29 cellular contexts compared by ENCODE assay signal in the genomic region with DNA sequence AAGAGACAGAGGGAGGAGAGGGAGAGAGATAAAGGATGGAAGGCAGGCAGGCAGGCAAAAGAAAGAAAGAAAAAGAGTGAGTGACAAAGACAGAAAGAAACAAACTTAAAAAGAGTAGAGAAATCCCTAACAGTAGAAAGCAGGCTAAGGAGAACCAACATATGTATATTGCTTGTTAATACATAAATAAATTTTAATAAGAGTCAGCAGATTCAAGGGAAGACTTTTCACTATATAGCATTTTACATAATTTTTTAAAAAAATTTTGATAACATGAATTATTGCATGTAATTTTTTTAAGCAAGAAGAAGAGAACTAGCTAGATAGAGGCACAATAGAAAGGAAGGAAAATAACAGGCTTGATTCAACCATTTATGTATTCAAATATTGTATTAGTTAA.
A peak's percentile ranks its signal among the peaks of the same experiment; 100 is the strongest.
DNase-seq lines count a peak whose midpoint lies in the region; ATAC-seq, FAIRE-seq and TF ChIP-seq lines count a peak whose summit lies in the region.
"Had no signal": no experiment of that assay in that cellular context is flagged by ENCODE, and none has a peak within 500 bp of the region (broad histone marks: within the 10 kb centered on the region; RNA-seq: fewer than 3 reads in every experiment).

No MANE protein-coding gene starts in this region.

- intact Hi-C loops in K562 (cut with micrococcal nuclease) (no loop called here), PC-9 (cut with micrococcal nuclease; ENCODE audit: unreplicated experiment) (no loop called here), head of caudate nucleus (cut with DNase I) (no loop called here), sigmoid colon (cut with DNase I) (no loop called here)

- no peaks in the 10 kb centered on the region for H3K79me2 ChIP-seq in GM23338 (replicated peaks; ENCODE audit: insufficient read depth)
- no peaks in the 10 kb centered on the region for H3K79me2 ChIP-seq in K562 (ENCODE audit: control insufficient read depth, insufficient read depth, low read length)
- H3K79me2 ChIP-seq in PC-9 (ENCODE audit: low read depth): no peaks in the 10 kb centered on the region

- H3K27ac ChIP-seq in GM23338 (ENCODE audit: low read depth) (no peak overlapping the region), HEK293 (ENCODE audit: extremely low read depth, low read depth, low read length) (no peak overlapping the region), K562 (ENCODE audit: extremely low read depth, low read depth, low read length) (no peak overlapping the region), PC-9 (no peak overlapping the region), sigmoid colon (no peak overlapping the region)
- H3K27ac ChIP-seq: BLaER1 had no signal

- in situ Hi-C loops in K562 (cut with MboI): no loop called here

- no peak for TF ChIP-seq RAD21 in K562 (CRISPR knock-in tag; conservative IDR thresholded peaks at IDR 0.05 in 1 of 2, IDR thresholded peaks at IDR 0.05 in 1 of 2)

- H3K9ac ChIP-seq in K562 (ENCODE audit: insufficient read depth in 1 of 2, low read depth in 2 of 2, low read length in 2 of 2): no peak overlapping the region
- H3K9ac ChIP-seq: BLaER1 had no signal

- H2AFZ ChIP-seq in GM23338 (no peak overlapping the region), K562 (ENCODE audit: low read depth, low read length) (no peak overlapping the region), PC-9 (no peak overlapping the region)

- peaks cover 6% of the 10 kb centered on the region for H3K27me3 Mint-ChIP-seq in activated naive CD8-positive, alpha-beta T cell treated with anti-CD3 and anti-CD28 coated beads, Interleukin-2, amount 10 ng/mL, durations not matched to agents 7 days and 5 days
- H3K27me3 Mint-ChIP-seq in activated naive CD8-positive, alpha-beta T cell treated with anti-CD3 and anti-CD28 coated beads for 36 hours: peaks cover 3% of the 10 kb centered on the region
- peaks cover 2% of the 10 kb centered on the region for H3K27me3 Mint-ChIP-seq in GM23338 (ENCODE audit: insufficient read depth, low read depth, poor library complexity)
- H3K27me3 Mint-ChIP-seq: CD4-positive, alpha-beta memory T cell; CD4-positive, CD25-positive, alpha-beta regulatory T cell; CD8-positive, alpha-beta memory T cell had no signal

- H3K36me3 Mint-ChIP-seq in activated naive CD8-positive, alpha-beta T cell treated with anti-CD3 and anti-CD28 coated beads, Interleukin-2, amount 10 ng/mL, durations not matched to agents 7 days and 5 days: no peaks in the 10 kb centered on the region
- H3K36me3 Mint-ChIP-seq in activated naive CD8-positive, alpha-beta T cell treated with anti-CD3 and anti-CD28 coated beads for 36 hours: no peaks in the 10 kb centered on the region
- no peaks in the 10 kb centered on the region for H3K36me3 Mint-ChIP-seq in GM23338 (ENCODE audit: low read depth)
- H3K36me3 Mint-ChIP-seq: CD14-positive monocyte; CD4-positive, alpha-beta memory T cell; CD4-positive, CD25-positive, alpha-beta regulatory T cell; CD8-positive, alpha-beta memory T cell had no signal

- POLR2A ChIA-PET in activated naive CD8-positive, alpha-beta T cell treated with anti-CD3 and anti-CD28 coated beads, Interleukin-2, amount 10 ng/mL, durations not matched to agents 7 days and 5 days (lab: Charles Lee): no interaction called here
- POLR2A ChIA-PET in HEK293 (lab: Yijun Ruan, JAX): no interaction called here
- POLR2A ChIA-PET in K562 (lab: Yijun Ruan, JAX): no interaction called here
- POLR2A ChIA-PET in PC-9 (lab: Charles Lee; ENCODE audit: unreplicated experiment): no interaction called here

- H3K4me1 ChIP-seq in GM23338 (ENCODE audit: insufficient read depth) (0 out of 2 replicates have a peak, but pooled peaks cover 3% of the 10 kb centered on the region), HEK293 (ENCODE audit: control insufficient read depth, insufficient read depth, low read length) (no peaks in the 10 kb centered on the region), K562 (replicated peaks in 1 of 2; ENCODE audit: control insufficient read depth in 2 of 2, insufficient read depth in 2 of 2, low read length in 2 of 2) (no peaks in the 10 kb centered on the region), PC-9 (replicated peaks; ENCODE audit: insufficient read depth) (no peaks in the 10 kb centered on the region), sigmoid colon (peaks cover 0 to 6% (median 0%) of the 10 kb centered on the region in 4 donors)
- H3K4me1 ChIP-seq: BE2C, BLaER1 had no signal

- no peaks in the 10 kb centered on the region for H3F3A ChIP-seq in GM23338 (replicated peaks; ENCODE audit: low read depth)
- no peaks in the 10 kb centered on the region for H3F3A ChIP-seq in PC-9 (ENCODE audit: insufficient read depth, low read depth)

- TF ChIP-seq POLR2A in K562 (conservative IDR thresholded peaks at IDR 0.05) (no peak), sigmoid colon (IDR thresholded peaks at IDR 0.05) (no peak)

- H4K20me1 ChIP-seq in GM23338 (replicated peaks; ENCODE audit: insufficient read depth): no peaks in the 10 kb centered on the region
- H4K20me1 ChIP-seq in K562 (replicated peaks; ENCODE audit: control insufficient read depth, insufficient read depth, low read length): no peaks in the 10 kb centered on the region
- no peaks in the 10 kb centered on the region for H4K20me1 ChIP-seq in PC-9 (ENCODE audit: insufficient read depth)
- H4K20me1 ChIP-seq: BLaER1 had no signal

- no peak overlapping the region for H3K4me3 Mint-ChIP-seq in activated naive CD8-positive, alpha-beta T cell treated with anti-CD3 and anti-CD28 coated beads, Interleukin-2, amount 10 ng/mL, durations not matched to agents 7 days and 5 days
- no peak overlapping the region for H3K4me3 Mint-ChIP-seq in activated naive CD8-positive, alpha-beta T cell treated with anti-CD3 and anti-CD28 coated beads for 36 hours
- H3K4me3 Mint-ChIP-seq in GM23338: no peak overlapping the region
- H3K4me3 Mint-ChIP-seq: CD14-positive monocyte; CD4-positive, CD25-positive, alpha-beta regulatory T cell; CD8-positive, alpha-beta memory T cell had no signal

- H3K4me2 ChIP-seq in GM23338 (no peak overlapping the region), K562 (ENCODE audit: insufficient read depth, low read length) (no peak overlapping the region), PC-9 (no peak overlapping the region)
- H3K4me2 ChIP-seq: BLaER1 had no signal

- H3K4me3 ChIP-seq in GM23338 (no peak overlapping the region), HEK293 (ENCODE audit: low read depth, low read length) (no peak overlapping the region), K562 (no peak overlapping the region), PC-9 (no peak overlapping the region), sigmoid colon (no peak overlapping the region)
- H3K4me3 ChIP-seq: BLaER1, GM12878 had no signal

- peak overlapping the region; percentile 33 for H3K27ac Mint-ChIP-seq in activated naive CD8-positive, alpha-beta T cell treated with anti-CD3 and anti-CD28 coated beads, Interleukin-2, amount 10 ng/mL, durations not matched to agents 7 days and 5 days
- no peak overlapping the region for H3K27ac Mint-ChIP-seq in activated naive CD8-positive, alpha-beta T cell treated with anti-CD3 and anti-CD28 coated beads for 36 hours
- H3K27ac Mint-ChIP-seq in GM23338: 0 out of 2 replicates have a peak overlapping the region, but pooled peaks have one; percentile 3
- H3K27ac Mint-ChIP-seq: CD14-positive monocyte; CD4-positive, alpha-beta memory T cell; CD8-positive, alpha-beta memory T cell had no signal

- H3K9me3 ChIP-seq in HEK293 (ENCODE audit: control insufficient read depth, insufficient read depth, low read depth, low read length): no peaks in the 10 kb centered on the region
- peaks cover 2% of the 10 kb centered on the region for H3K9me3 ChIP-seq in K562 (replicated peaks; ENCODE audit: control insufficient read depth, insufficient read depth, low read depth, low read length)
- no peaks in the 10 kb centered on the region for H3K9me3 ChIP-seq in PC-9 (ENCODE audit: insufficient read depth, low read depth)
- no peaks in the 10 kb centered on the region for H3K9me3 ChIP-seq in sigmoid colon
- H3K9me3 ChIP-seq: BE2C, BLaER1 had no signal

- CTCF ChIA-PET in HEK293 (lab: Yijun Ruan, JAX): interaction anchor here (0.7 kb wide), 1 partner anchor 696 kb away, joined by 3 read pairs; no protein-coding TSS in a partner anchor
- CTCF ChIA-PET in K562 (lab: Yijun Ruan, JAX; ENCODE audit: low intra/inter-chr PET ratio): no interaction called here
- CTCF ChIA-PET in PC-9 (lab: Charles Lee): no interaction called here

- ATAC-seq in activated naive CD8-positive, alpha-beta T cell treated with anti-CD3 and anti-CD28 coated beads, Interleukin-2, amount 10 ng/mL, durations not matched to agents 7 days and 5 days (ENCODE audit: low read depth): no peak
- ATAC-seq in GM23338 (no peak), K562 (no peak)
- ATAC-seq: GM12878 had no signal

- TF ChIP-seq EP300 in K562 (IDR thresholded peaks at IDR 0.05; ENCODE audit: low read length) (no peak), sigmoid colon (IDR thresholded peaks at IDR 0.05) (no peak)

- FAIRE-seq in K562 (lab: Jason Lieb, UNC): no peak
- FAIRE-seq: A204.1, GM12878, GM12892, GM18507 had no signal

- H3K27me3 ChIP-seq in GM23338 (ENCODE audit: insufficient read depth) (no peaks in the 10 kb centered on the region), K562 (ENCODE audit: control insufficient read depth in 2 of 2, insufficient read depth in 2 of 2, low read length in 2 of 2) (no peaks in the 10 kb centered on the region), PC-9 (ENCODE audit: insufficient read depth, low read depth) (no peaks in the 10 kb centered on the region), sigmoid colon (no peaks in the 10 kb centered on the region)
- H3K27me3 ChIP-seq: BE2C, BLaER1 had no signal

- no peaks in the 10 kb centered on the region for H3K9me3 Mint-ChIP-seq in activated naive CD8-positive, alpha-beta T cell treated with anti-CD3 and anti-CD28 coated beads, Interleukin-2, amount 10 ng/mL, durations not matched to agents 7 days and 5 days
- no peaks in the 10 kb centered on the region for H3K9me3 Mint-ChIP-seq in activated naive CD8-positive, alpha-beta T cell treated with anti-CD3 and anti-CD28 coated beads for 36 hours
- no peaks in the 10 kb centered on the region for H3K9me3 Mint-ChIP-seq in GM23338

- no peak for DNase-seq in activated naive CD8-positive, alpha-beta T cell treated with anti-CD3 and anti-CD28 coated beads, Interleukin-2, amount 10 ng/mL, durations not matched to agents 7 days and 5 days
- no peak for DNase-seq in activated naive CD8-positive, alpha-beta T cell treated with anti-CD3 and anti-CD28 coated beads for 36 hours
- DNase-seq in GM23338 (ENCODE audit: low spot score) (no peak), K562 (ENCODE audit: extremely low read depth in 1 of 4, low spot score in 3 of 4) (no peak), PC-9 (no peak), head of caudate nucleus (no peak), sigmoid colon (no peak)
- DNase-seq: 8988T; ACHN; BE2C; C1 segment of cervical spinal cord; CD4-positive, alpha-beta memory T cell; CD4-positive, CD25-positive, alpha-beta regulatory T cell; CD8-positive, alpha-beta memory T cell; COR-L47; DMS 273 treated with DMSO at 0.1 percent for 48 hours; DMS153; DMS53; DMS79; DND-41; EL; GDM1 had no signal

- H3K4me1 Mint-ChIP-seq in activated naive CD8-positive, alpha-beta T cell treated with anti-CD3 and anti-CD28 coated beads, Interleukin-2, amount 10 ng/mL, durations not matched to agents 7 days and 5 days: no peaks in the 10 kb centered on the region
- H3K4me1 Mint-ChIP-seq in activated naive CD8-positive, alpha-beta T cell treated with anti-CD3 and anti-CD28 coated beads for 36 hours: no peaks in the 10 kb centered on the region
- H3K4me1 Mint-ChIP-seq in GM23338: peaks cover 13% of the 10 kb centered on the region; the same call in 2 of the 3 replicates
- H3K4me1 Mint-ChIP-seq: CD14-positive monocyte; CD4-positive, alpha-beta memory T cell; CD8-positive, alpha-beta memory T cell had no signal

- no TSS peak for BruUV-seq in K562 (replicated peaks; lab: Mats Ljungman, UMichigan)
- no TSS peak for BruUV-seq in PC-9 (replicated peaks; lab: Mats Ljungman, UMichigan)

- H3K9me1 ChIP-seq in K562 (ENCODE audit: control insufficient read depth, insufficient read depth, low read length): no peaks in the 10 kb centered on the region

- H3K9me2 ChIP-seq in GM23338 (ENCODE audit: insufficient read depth) (no peaks in the 10 kb centered on the region), PC-9 (ENCODE audit: insufficient read depth) (peaks cover 4% of the 10 kb centered on the region; the same call in 1 of the 2 replicates)

- no peaks in the 10 kb centered on the region for H3K36me3 ChIP-seq in GM23338 (ENCODE audit: insufficient read depth)
- no peaks in the 10 kb centered on the region for H3K36me3 ChIP-seq in HEK293 (ENCODE audit: control insufficient read depth in 2 of 2, insufficient read depth in 1 of 2, low read length in 2 of 2)
- H3K36me3 ChIP-seq in K562 (ENCODE audit: control insufficient read depth, insufficient read depth, low read length): no peaks in the 10 kb centered on the region
- no peaks in the 10 kb centered on the region for H3K36me3 ChIP-seq in PC-9 (ENCODE audit: low read depth)
- no peaks in the 10 kb centered on the region for H3K36me3 ChIP-seq in sigmoid colon
- H3K36me3 ChIP-seq: BE2C, BLaER1 had no signal

- no peak for TF ChIP-seq CTCF in GM23338 (conservative IDR thresholded peaks at IDR 0.05; ENCODE audit: low read depth in 2 of 2)
- TF ChIP-seq CTCF in HEK293 (tag by site-specific recombination; IDR thresholded peaks at IDR 0.05): no peak
- TF ChIP-seq CTCF in K562 (IDR thresholded peaks at IDR 0.05 in 2 of 3, conservative IDR thresholded peaks at IDR 0.05 in 1 of 3; ENCODE audit: insufficient read depth in 2 of 3, low read depth in 1 of 3, low read length in 3 of 3): no peak
- TF ChIP-seq CTCF in PC-9 (conservative IDR thresholded peaks at IDR 0.05): no peak
- TF ChIP-seq CTCF in sigmoid colon (IDR thresholded peaks at IDR 0.05): no peak
